Comparison of ENCODE assay signal across 20 cellular contexts in genomic region chr11:122642971-122643370, GRCh38. TPM values are rescaled to one million over a fixed set of nuclear protein-coding genes. Genes with fewer than 3 reads are reported as not detected.
DNase-seq lines count a peak whose midpoint lies in the region; ATAC-seq, FAIRE-seq and TF ChIP-seq lines count a peak whose summit lies in the region.
"Had no signal": no experiment of that assay in that cellular context is flagged by ENCODE, and none has a peak within 500 bp of the region (broad histone marks: within the 10 kb centered on the region; RNA-seq: fewer than 3 reads in every experiment).

No MANE protein-coding gene starts in this region.

- TF ChIP-seq POLR2A in testis (IDR thresholded peaks at IDR 0.05), result no peak
- no peak for TF ChIP-seq POLR2A in heart left ventricle (IDR thresholded peaks at IDR 0.05)

- no peak for ATAC-seq in heart left ventricle

- TF ChIP-seq CTCF in brain microvascular endothelial cell (IDR thresholded peaks at IDR 0.05; ENCODE audit: low read depth, low read length, missing control alignments) (no peak), testis (IDR thresholded peaks at IDR 0.05) (no peak), heart left ventricle (IDR thresholded peaks at IDR 0.05) (no peak)

- H3K27me3 ChIP-seq in brain microvascular endothelial cell (replicated peaks) (no peaks in the 10 kb centered on the region), testis (no peaks in the 10 kb centered on the region), heart left ventricle (no peaks in the 10 kb centered on the region)
- H3K27me3 ChIP-seq: SJCRH30 had no signal

- DNase-seq in ACHN (peak; percentile 83), HTR-8/SVneo (ENCODE audit: insufficient read length, low spot score) (peak; percentile 45), brain microvascular endothelial cell (peak; percentile 68), LoVo (ENCODE audit: low spot score) (no peak), DMS79 (lab: John Stamatoyannopoulos, UW) (no peak), testis (no peak), heart left ventricle (no peak)
- DNase-seq: COR-L47; GF-D8; NCI-H1436; NCI-H345; occipital lobe; SJCRH30; stimulated activated naive CD4-positive, alpha-beta T cell had no signal

- no peaks in the 10 kb centered on the region for H3K9me3 ChIP-seq in mesodermal cell (ENCODE audit: control insufficient read depth, low read length)
- H3K9me3 ChIP-seq in testis, result no peaks in the 10 kb centered on the region
- no peaks in the 10 kb centered on the region for H3K9me3 ChIP-seq in heart left ventricle
- H3K9me3 ChIP-seq: SJCRH30 had no signal

- peaks cover 18% of the 10 kb centered on the region for H3K4me1 ChIP-seq in mesodermal cell (ENCODE audit: control insufficient read depth, insufficient read depth, low read length, poor library complexity, severe bottlenecking)
- no peaks in the 10 kb centered on the region for H3K4me1 ChIP-seq in testis
- peaks cover 0 to 14% (median 0%) of the 10 kb centered on the region in 12 donors for H3K4me1 ChIP-seq in heart left ventricle
- H3K4me1 ChIP-seq: SJCRH30 had no signal

- no peak overlapping the region for H3K4me3 ChIP-seq in brain microvascular endothelial cell (ENCODE audit: low read depth, low read length)
- H3K4me3 ChIP-seq in mesodermal cell (ENCODE audit: extremely low read depth, insufficient read depth, low read length, poor library complexity, severe bottlenecking), result no peak overlapping the region
- no peak overlapping the region for H3K4me3 ChIP-seq in testis
- no peak overlapping the region for H3K4me3 ChIP-seq in heart left ventricle
- H3K4me3 ChIP-seq: SJCRH30, skin epidermis had no signal

- WGBS in mesodermal cell (ENCODE audit: insufficient coverage in 2 of 2), 2 experiments, result 91 to 100% methylated on average over 3 to 6 of the region's 6 CpGs
- 87 to 94% methylated on average over 6 of the region's 6 CpGs for WGBS in testis, 2 donors
- WGBS in heart left ventricle, 4 donors, result 66 to 85% (median 75%) methylated on average over 6 of the region's 6 CpGs

- in situ Hi-C loops in ACHN (cut with HindIII; ENCODE audit: low pct_ligation_motif_present, low pct_unique_long_range_greater_than_20kb, low sequenced_read_pairs) (no loop called here), brain microvascular endothelial cell (cut with HindIII; ENCODE audit: low pct_ligation_motif_present, low sequenced_read_pairs) (loop anchor here (25.0 kb wide), 1 partner anchor 94 kb away; no protein-coding TSS in a partner anchor)

- H3K36me3 ChIP-seq in brain microvascular endothelial cell (replicated peaks), result no peaks in the 10 kb centered on the region
- H3K36me3 ChIP-seq in mesodermal cell (ENCODE audit: control insufficient read depth, insufficient read depth, low read length), result no peaks in the 10 kb centered on the region
- no peaks in the 10 kb centered on the region for H3K36me3 ChIP-seq in testis (ENCODE audit: low read depth, missing control alignments)
- no peaks in the 10 kb centered on the region for H3K36me3 ChIP-seq in heart left ventricle
- H3K36me3 ChIP-seq: SJCRH30 had no signal

- intact Hi-C loops in testis (cut with DNase I; ENCODE audit: low total_unique reads), result no loop called here
- intact Hi-C loops in heart left ventricle (cut with DNase I), result no loop called here

- peak; percentile 68 for FAIRE-seq in HTR-8/SVneo (lab: Jason Lieb, UNC)
- FAIRE-seq: endometrium, frontal cortex, islet of Langerhans had no signal

- H3K27ac ChIP-seq in brain microvascular endothelial cell (peak overlapping the region; percentile 83), mesodermal cell (ENCODE audit: low read depth, low read length, severe bottlenecking) (peak overlapping the region; percentile 81), testis (no peak overlapping the region), heart left ventricle (peak overlapping the region in 1 of 12 donors; percentile 14)
- H3K27ac ChIP-seq: KMS-11, SJCRH30, skin epidermis had no signal

RNA-seq across cellular contexts. Expression of gene UBASH3B, which starts 12.6 kb away (rescaled TPM):
- 18.6 TPM for polyA plus RNA-seq in mesodermal cell (2013, experiment 1 of 2)
- polyA plus RNA-seq in mesodermal cell (2013, experiment 2 of 2), result 11.6 TPM
- 10 to 100 TPM; 14.6 to 20.4 TPM for total RNA-seq in testis
- 3.9 TPM for polyA plus RNA-seq in testis (ENCODE audit: insufficient read depth, low read depth, low replicate concordance)
- 10 to 100 TPM in 1 of 9 donors, 1 to 10 TPM in 8; 1.3 to 19.0 (median 1.7) TPM for total RNA-seq in heart left ventricle
- 1 to 10 TPM in 1 of 2 donors, under 1 TPM in 1; 0.72 to 4.8 TPM for polyA plus RNA-seq in heart left ventricle

Comparison
In these comparisons a context has a peak if more than half of its experiments do, and no peak if none do; other contexts are left out.
1. DNase-seq: peak in ACHN (single experiment), HTR-8/SVneo (single experiment) and brain microvascular endothelial cell (single experiment); none in LoVo (single experiment), DMS79 (single experiment), testis (single experiment) and heart left ventricle (0 of 5).
2. H3K27ac ChIP-seq: peak in brain microvascular endothelial cell (single experiment) and mesodermal cell (single experiment); none in testis (0 of 2).